9 cellular contexts compared by ENCODE assay signal in genomic region chr3:120688121-120688520, GRCh38. TPM values are rescaled to one million over a fixed set of nuclear protein-coding genes. Genes with fewer than 3 reads are reported as not detected.
DNase-seq lines count a peak whose midpoint lies in the region; ATAC-seq and TF ChIP-seq lines count a peak whose summit lies in the region.
"Had no signal": no experiment of that assay in that cellular context is flagged by ENCODE, and none has a peak within 500 bp of the region (broad histone marks: within the 10 kb centered on the region; RNA-seq: fewer than 3 reads in every experiment).

No MANE protein-coding gene starts in this region.

- TF ChIP-seq CTCF in heart left ventricle (IDR thresholded peaks at IDR 0.05) (no peak), left ventricle myocardium inferior (IDR thresholded peaks at IDR 0.05; ENCODE audit: borderline replicate concordance) (no peak)

- H3K27ac ChIP-seq in heart left ventricle (peak overlapping the region in 1 of 12 donors; percentile 5), left ventricle myocardium inferior (replicated peaks) (no peak overlapping the region), substantia nigra (ENCODE audit: low read depth, low read length, poor library complexity, severe bottlenecking) (no peak overlapping the region)

- H3K4me3 ChIP-seq in heart left ventricle = no peak overlapping the region
- no peak overlapping the region for H3K4me3 ChIP-seq in left ventricle myocardium inferior
- H3K4me3 ChIP-seq: A549 had no signal

- DNase-seq in heart left ventricle (no peak), left ventricle myocardium inferior (no peak), SIG-M5 treated with dmso at 0.1 percent for 504 hours (lab: John Stamatoyannopoulos, UW; ENCODE audit: unreplicated experiment) (peak; percentile 57), stromal cell of bone marrow (ENCODE audit: low read depth) (peak; percentile 11), NCI-H2081 treated with DMSO at 0.1 percent for 48 hours (lab: John Stamatoyannopoulos, UW) (no peak), substantia nigra (lab: John Stamatoyannopoulos, UW) (no peak)
- DNase-seq in stimulated activated CD4-positive, alpha-beta T cell treated with anti-CD3 and anti-CD28 coated beads, Interleukin-1b, Interleukin-23, amount 100 ng/mL, for 48 hours = no peak

- H3K27me3 ChIP-seq in heart left ventricle (no peaks in the 10 kb centered on the region), left ventricle myocardium inferior (ENCODE audit: low read depth) (no peaks in the 10 kb centered on the region)

- ATAC-seq in heart left ventricle (peak in 3 of 4 donors; percentile 24 to 48 (median 46)), HG02970 (IDR thresholded peaks at IDR 0.05; ENCODE audit: low FRiP score, unreplicated experiment) (peak; percentile 72)
- ATAC-seq: A549 had no signal

- peaks cover 0 to 34% (median 9%) of the 10 kb centered on the region in 9 donors for H3K36me3 ChIP-seq in heart left ventricle
- peaks cover 3% of the 10 kb centered on the region for H3K36me3 ChIP-seq in left ventricle myocardium inferior

- no peak for TF ChIP-seq POLR2A in heart left ventricle (IDR thresholded peaks at IDR 0.05)

- H3K9me3 ChIP-seq in heart left ventricle (no peaks in the 10 kb centered on the region), left ventricle myocardium inferior (replicated peaks) (no peaks in the 10 kb centered on the region)
- H3K9me3 ChIP-seq: A549 had no signal

- intact Hi-C loops in heart left ventricle (cut with DNase I) = loop anchor here in 1 of 10 donors (5.0 kb wide), 1 partner anchor 46 kb away; no protein-coding TSS in a partner anchor
- intact Hi-C loops in left ventricle myocardium inferior (cut with micrococcal nuclease) = no loop called here

- peaks cover 0 to 7% (median 0%) of the 10 kb centered on the region in 12 donors for H3K4me1 ChIP-seq in heart left ventricle
- no peaks in the 10 kb centered on the region for H3K4me1 ChIP-seq in left ventricle myocardium inferior

RNA-seq across cellular contexts. Expression of gene HGD, which starts 6.1 kb away (rescaled TPM):
- total RNA-seq in heart left ventricle (under 1 TPM in 3 of 9 donors, not detected in 6; 0.16 to 0.62 (median 0.56) TPM), left ventricle myocardium inferior (0.49 TPM)
- not detected for polyA plus RNA-seq in heart left ventricle

RNA-seq across cellular contexts. Expression of gene RABL3, which starts 54.2 kb away (rescaled TPM):
- total RNA-seq in heart left ventricle (10 to 100 TPM in 8 of 9 donors, 1 to 10 TPM in 1; 6.8 to 28.3 (median 17.5) TPM), left ventricle myocardium inferior (19.7 TPM)
- polyA plus RNA-seq in heart left ventricle = 10 to 100 TPM in 1 of 2 donors, 1 to 10 TPM in 1; 3.1 to 23.1 TPM

RNA-seq across cellular contexts. Expression of gene GTF2E1, which starts 54.4 kb away (rescaled TPM):
- total RNA-seq in heart left ventricle (10 to 100 TPM in 7 of 9 donors, 1 to 10 TPM in 2; 7.3 to 15.1 (median 12.2) TPM), left ventricle myocardium inferior (12.9 TPM)
- 1 to 10 TPM; 3.7 to 6.7 TPM for polyA plus RNA-seq in heart left ventricle

Comparison
In these comparisons a context has a peak if more than half of its experiments do, and no peak if none do; other contexts are left out.
1. DNase-seq: peak in SIG-M5 treated with dmso at 0.1 percent for 504 hours (single experiment) and stromal cell of bone marrow (single experiment); none in heart left ventricle (0 of 5), left ventricle myocardium inferior (single experiment), NCI-H2081 treated with DMSO at 0.1 percent for 48 hours (single experiment), stimulated activated CD4-positive, alpha-beta T cell treated with anti-CD3 and anti-CD28 coated beads, Interleukin-1b, Interleukin-23, amount 100 ng/mL, for 48 hours (single experiment) and substantia nigra (0 of 49).